ENCODE assay signal across 14 cellular contexts in genomic region chr1:22643381-22643780, GRCh38. TPM values are rescaled to one million over a fixed set of nuclear protein-coding genes. Genes with fewer than 3 reads are reported as not detected.
A peak's percentile ranks its signal among the peaks of the same experiment; 100 is the strongest.
DNase-seq lines count a peak whose midpoint lies in the region; ATAC-seq, FAIRE-seq and TF ChIP-seq lines count a peak whose summit lies in the region.
"Had no signal": no experiment of that assay in that cellular context is flagged by ENCODE, and none has a peak within 500 bp of the region (broad histone marks: within the 10 kb centered on the region; RNA-seq: fewer than 3 reads in every experiment).

Gene C1QC (plus strand): TSS chr1:22643633. CDS start chr1:22644024, 391 bp downstream.

- DNase-seq in A549 (ENCODE audit: low read depth in 1 of 2, low spot score in 1 of 2) (no peak), colonic mucosa (no peak), left lung (peak in 1 of 2 donors; percentile 67), sciatic nerve (ENCODE audit: low spot score) (no peak), NCI-H1436 treated with DMSO at 0.1 percent for 48 hours (lab: John Stamatoyannopoulos, UW) (no peak), T1000 (lab: John Stamatoyannopoulos, UW) (no peak), HuH-7 (ENCODE audit: low spot score) (no peak)
- DNase-seq in activated naive CD4-positive, alpha-beta T cell treated with anti-CD3 and anti-CD28 coated beads, Interleukin-2, amount 50 U/mL, for 72 hours (ENCODE audit: low spot score in 2 of 2): no peak
- DNase-seq: 8988T; activated T-cell treated with anti-CD3 and anti-CD28 coated beads, Interleukin-2, amount 50 U/mL, for 48 hours; NCI-H2107 had no signal

- H3K36me3 ChIP-seq in colonic mucosa (no peaks in the 10 kb centered on the region), left lung (no peaks in the 10 kb centered on the region)

- H3K9ac ChIP-seq in colonic mucosa (ENCODE audit: low read depth in 2 of 2, low read length in 2 of 2): peak within 1 kb of the TSS in 1 of 2 donors; percentile 46

- no peak for TF ChIP-seq RAD21 in A549 (conservative IDR thresholded peaks at IDR 0.05 in 1 of 2, IDR thresholded peaks at IDR 0.05 in 1 of 2)

- intact Hi-C loops in colonic mucosa (cut with DNase I): loop anchor here (10.0 kb wide), 1 partner anchor 509 kb away; no protein-coding TSS in a partner anchor
- intact Hi-C loops in left lung (cut with DNase I): loop anchor here in 1 of 2 donors (2.0 kb wide), 1 partner anchor 225 kb away; no protein-coding TSS in a partner anchor
- intact Hi-C loops in sciatic nerve (cut with DNase I): loop anchor here (5.0 kb wide), 1 partner anchor 226 kb away; no protein-coding TSS in a partner anchor

- H3K27me3 ChIP-seq in colonic mucosa (no peaks in the 10 kb centered on the region), left lung (peaks cover 0 to 43% of the 10 kb centered on the region in 2 donors)
- H3K27me3 ChIP-seq: hepatocyte had no signal

- H3K27ac ChIP-seq in A549 (no peak within 1 kb of the TSS), colonic mucosa (no peak within 1 kb of the TSS), left lung (no peak within 1 kb of the TSS)
- H3K27ac ChIP-seq: hepatocyte had no signal

- CTCF ChIA-PET in A549 (lab: Yijun Ruan, JAX): interaction anchor here (1.2 to 8.2 kb wide), 8 partner anchors 14 to 266 kb away, joined by 3 to 248 read pairs (median 5); no protein-coding TSS in a partner anchor

- no peak within 1 kb of the TSS for H3K27ac Mint-ChIP-seq in activated naive CD4-positive, alpha-beta T cell treated with anti-CD3 and anti-CD28 coated beads, Interleukin-2, amount 50 U/mL, for 72 hours

- H3K9me3 ChIP-seq in A549: no peaks in the 10 kb centered on the region
- H3K9me3 ChIP-seq in colonic mucosa: no peaks in the 10 kb centered on the region
- H3K9me3 ChIP-seq in left lung: no peaks in the 10 kb centered on the region

- H3K4me2 ChIP-seq in A549: no peak within 1 kb of the TSS

- TF ChIP-seq CTCF in A549 (IDR thresholded peaks at IDR 0.05): no peak
- no peak for TF ChIP-seq CTCF in colonic mucosa (IDR thresholded peaks at IDR 0.05)
- no peak for TF ChIP-seq CTCF in left lung (IDR thresholded peaks at IDR 0.05)

- no peak for TF ChIP-seq POLR2A in A549 (IDR thresholded peaks at IDR 0.05; ENCODE audit: low read length)

- no peaks in the 10 kb centered on the region for H3K36me3 Mint-ChIP-seq in activated naive CD4-positive, alpha-beta T cell treated with anti-CD3 and anti-CD28 coated beads, Interleukin-2, amount 50 U/mL, for 72 hours

- no peaks in the 10 kb centered on the region for H3K9me3 Mint-ChIP-seq in activated naive CD4-positive, alpha-beta T cell treated with anti-CD3 and anti-CD28 coated beads, Interleukin-2, amount 50 U/mL, for 72 hours

- H3K4me3 ChIP-seq in A549: no peak within 1 kb of the TSS
- H3K4me3 ChIP-seq in colonic mucosa: peak within 1 kb of the TSS; percentile 17
- H3K4me3 ChIP-seq in left lung: peak within 1 kb of the TSS; percentile 13 to 38
- H3K4me3 ChIP-seq: hepatocyte had no signal

- no peak for ATAC-seq in A549
- ATAC-seq in left lung: peak; percentile 36
- ATAC-seq in sciatic nerve: peak; percentile 71
- no peak for ATAC-seq in activated naive CD4-positive, alpha-beta T cell treated with anti-CD3 and anti-CD28 coated beads, Interleukin-2, amount 50 U/mL, for 72 hours
- ATAC-seq: activated CD4-positive, CD25-positive, alpha-beta regulatory T cell treated with anti-CD3 and anti-CD28 coated beads, Interleukin-2, amount 50 U/mL, for 24 hours had no signal

- H3K4me1 ChIP-seq in A549: 0 out of 3 replicates have a peak, but pooled peaks cover 5% of the 10 kb centered on the region
- H3K4me1 ChIP-seq in colonic mucosa: no peaks in the 10 kb centered on the region
- peaks cover 4 to 10% of the 10 kb centered on the region in 2 donors for H3K4me1 ChIP-seq in left lung

- WGBS in A549 (ENCODE audit: missing lambda C conversion rate): 46% methylated on average over 8 of the region's 8 CpGs

- POLR2A ChIA-PET in A549 (lab: Yijun Ruan, JAX): no interaction called here

- TF ChIP-seq EP300 in A549 (IDR thresholded peaks at IDR 0.05): no peak

- FAIRE-seq in A549 (lab: Jason Lieb, UNC): no peak

TF ChIP-seq in A549, 52 proteins besides CTCF, POLR2A, EP300 and RAD21:
- TF ChIP-seq MAFK (IDR thresholded peaks at IDR 0.05; ENCODE audit: partially characterized antibody): peak; percentile 43
- TF ChIP-seq NR3C1 (IDR thresholded peaks at IDR 0.05): no peak

RNA-seq across cellular contexts. Expression of gene C1QC, which starts in this region (rescaled TPM):
- not detected in 2 replicates for polyA plus RNA-seq in A549 (2011; rRNA removed)
- not detected in 2 replicates for polyA plus RNA-seq in A549 (2012; cell fraction: cytosol; rRNA removed)
- not detected in 2 replicates for polyA plus RNA-seq in A549 (2012; cell fraction: nucleus; rRNA removed)
- polyA plus RNA-seq in A549 (2017; fragmentation: RNase III; extraction: RNeasy Plus Mini Kit Qiagen cat#74134 plus additional on column Dnase treatment): not detected in 3 replicates
- not detected in 2 replicates for polyA minus RNA-seq in A549 (2011; rRNA and poly(A)+ RNA removed)
- 10 to 100 TPM; 45.4 to 80.9 TPM for total RNA-seq in colonic mucosa
- total RNA-seq in left lung: 100 to 1,000 TPM; 378 to 577 TPM
- 126 TPM for total RNA-seq in sciatic nerve
- total RNA-seq in activated naive CD4-positive, alpha-beta T cell treated with anti-CD3 and anti-CD28 coated beads, Interleukin-2, amount 50 U/mL, for 72 hours: not detected
- total RNA-seq: renal cortical epithelial cell had no signal

Comparison
In these comparisons a context has a peak if more than half of its experiments do, and no peak if none do; other contexts are left out.
1. RNA of gene C1QC (total RNA-seq): 378 to 577 TPM in left lung, 126 TPM in sciatic nerve (single experiment) and 45.4 to 80.9 TPM in colonic mucosa; not detected in activated naive CD4-positive, alpha-beta T cell treated with anti-CD3 and anti-CD28 coated beads, Interleukin-2, amount 50 U/mL, for 72 hours; every median in the first group is over 10 times any median in the second.
2. ATAC-seq: peak in left lung (single experiment) and sciatic nerve (single experiment); none in A549 (0 of 2) and activated naive CD4-positive, alpha-beta T cell treated with anti-CD3 and anti-CD28 coated beads, Interleukin-2, amount 50 U/mL, for 72 hours (0 of 2).